ENCODE assay signal across 14 cellular contexts in the genomic region with DNA sequence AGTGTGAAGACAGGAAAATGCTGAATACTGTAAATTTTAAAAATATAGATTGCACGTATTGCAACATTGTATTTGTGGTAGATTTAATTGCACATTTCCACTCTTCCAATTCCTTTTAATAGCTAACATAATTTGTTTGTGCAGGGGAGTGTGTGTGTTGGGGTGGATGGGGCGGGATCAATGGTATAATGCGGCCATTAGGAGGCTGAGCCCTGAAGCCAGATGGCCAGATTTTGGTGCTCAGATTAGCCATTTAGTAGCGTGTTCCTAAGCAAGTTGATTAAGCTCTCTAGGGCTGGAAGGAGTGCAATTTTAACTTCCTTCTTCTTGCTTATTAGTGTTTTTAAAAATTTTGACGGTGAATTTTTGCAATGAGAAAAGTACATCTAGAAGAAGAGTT.
DNase-seq lines count a peak whose midpoint lies in the region; ATAC-seq lines count a peak whose summit lies in the region.
"Had no signal": no experiment of that assay in that cellular context is flagged by ENCODE, and none has a peak within 500 bp of the region (broad histone marks: within the 10 kb centered on the region; RNA-seq: fewer than 3 reads in every experiment).

No MANE protein-coding gene starts in this region.

- DNase-seq in D341Med (ENCODE audit: low spot score) (peak; percentile 56), NCI-H524 (lab: John Stamatoyannopoulos, UW) (peak; percentile 48 to 64), NCI-H82 treated with DMSO at 0.1 percent for 48 hours (lab: John Stamatoyannopoulos, UW; ENCODE audit: unreplicated experiment) (peak; percentile 92), amygdala (lab: John Stamatoyannopoulos, UW) (no peak), cerebellar nuclear complex (lab: John Stamatoyannopoulos, UW) (no peak)
- DNase-seq: Caco-2; CD4-positive, CD25-positive, alpha-beta regulatory T cell; CD8-positive, alpha-beta T cell; DMS53; DMS79 treated with DMSO at 0.1 percent for 48 hours; GF-D8; GOT3; HFFc6 had no signal

- ATAC-seq in HG03097 (IDR thresholded peaks at IDR 0.05; ENCODE audit: low FRiP score, unreplicated experiment) = no peak
- ATAC-seq: CD8-positive, alpha-beta T cell had no signal

Comparison
In these comparisons a context has a peak if more than half of its experiments do, and no peak if none do; other contexts are left out.
1. DNase-seq: peak in D341Med (single experiment), NCI-H524 (2 of 2) and NCI-H82 treated with DMSO at 0.1 percent for 48 hours (single experiment); none in amygdala (0 of 56) and cerebellar nuclear complex (0 of 2).